In the genomic region with DNA sequence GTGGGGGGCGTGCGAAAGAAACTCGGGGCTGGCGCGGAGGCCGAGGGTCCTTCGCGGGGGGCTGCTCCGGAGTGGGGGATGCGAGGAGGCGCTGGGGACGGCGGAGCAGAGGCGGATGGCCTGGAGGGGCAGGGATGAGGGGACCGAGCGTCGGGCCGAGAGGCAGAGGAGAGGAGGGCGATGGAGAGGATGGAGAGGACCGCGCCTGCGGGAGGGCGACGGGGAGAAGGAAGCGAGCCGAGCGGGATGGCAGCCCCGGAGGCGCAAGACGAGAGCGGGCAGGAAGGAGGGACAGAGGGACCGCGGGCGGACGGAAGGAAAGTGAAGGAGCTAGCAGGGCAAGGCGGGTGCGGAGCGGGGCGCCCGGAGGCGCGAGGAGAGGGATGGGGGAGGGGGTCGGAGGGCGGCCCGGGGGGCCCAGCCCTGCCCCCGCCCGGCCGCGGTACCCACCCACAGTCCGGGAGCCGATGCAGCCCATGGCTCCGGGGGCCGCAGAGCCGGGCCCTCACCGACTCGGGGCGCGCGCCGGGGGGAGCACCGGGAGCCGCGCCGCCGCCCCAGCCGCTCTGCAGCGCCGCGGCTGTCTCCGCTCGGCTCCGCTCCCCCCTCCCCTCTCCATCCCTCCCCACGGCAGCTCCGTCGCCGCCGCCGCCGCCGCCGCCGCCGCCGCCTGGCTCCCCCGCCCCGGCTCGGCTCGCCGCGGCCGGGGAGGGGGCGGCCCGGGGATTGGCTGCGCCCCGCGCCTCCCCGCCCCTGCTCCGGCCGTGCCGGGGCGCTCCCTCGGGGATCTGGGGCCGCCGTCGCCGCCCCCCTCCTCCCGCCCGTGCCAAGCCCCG, we compare ENCODE assay signal across 8 cellular contexts. TPM values are rescaled to one million over a fixed set of nuclear protein-coding genes. Genes with fewer than 3 reads are reported as not detected.
DNase-seq lines count a peak whose midpoint lies in the region; ATAC-seq, FAIRE-seq and TF ChIP-seq lines count a peak whose summit lies in the region.

Gene FAM131B (minus strand): TSS at position 588 of the 836 bp plus-strand sequence. CDS start 110 bp downstream, at position 478.

- in situ Hi-C loops in astrocyte of the cerebellum (cut with HindIII; ENCODE audit: low sequenced_read_pairs) = no loop called here

- H3K36me3 ChIP-seq in iPS-20b (ENCODE audit: insufficient read depth, low read depth, low read length) (peaks cover 25% of the 10 kb centered on the region), small intestine (ENCODE audit: control insufficient read depth in 2 of 2, insufficient read depth in 2 of 2, low read length in 2 of 2) (no peaks in the 10 kb centered on the region)

- WGBS in small intestine, 3 donors = 0 to 1% (median 1%) methylated on average over 37 to 109 of the region's 109 CpGs

- H3K4me1 ChIP-seq in iPS-20b (ENCODE audit: insufficient read depth, low read length) (peaks cover 10% of the 10 kb centered on the region; the same call in 1 of the 2 replicates), small intestine (ENCODE audit: control insufficient read depth in 2 of 2, insufficient read depth in 1 of 2, low read depth in 1 of 2, low read length in 1 of 2) (peaks cover 2 to 5% of the 10 kb centered on the region in 2 donors)

- TF ChIP-seq CTCF in astrocyte of the cerebellum (IDR thresholded peaks at IDR 0.05; ENCODE audit: low read depth, low read length, missing control alignments) = no peak

- peaks cover 36% of the 10 kb centered on the region for H3K27me3 ChIP-seq in iPS-20b (ENCODE audit: insufficient read depth, low read length)
- peaks cover 4 to 11% of the 10 kb centered on the region in 2 donors for H3K27me3 ChIP-seq in small intestine (ENCODE audit: control insufficient read depth in 2 of 2, insufficient read depth in 2 of 2, low read length in 2 of 2)

- peak within 1 kb of the TSS; percentile 69; the same call in 1 of the 2 replicates for H3K9ac ChIP-seq in iPS-20b (ENCODE audit: low read depth, low read length)

- H3K9me3 ChIP-seq in iPS-20b (ENCODE audit: insufficient read depth, low read depth, low read length) = no peaks in the 10 kb centered on the region
- H3K9me3 ChIP-seq in small intestine (ENCODE audit: control insufficient read depth, low read depth) = no peaks in the 10 kb centered on the region

- peak within 1 kb of the TSS; percentile 49 for H3K4me3 ChIP-seq in astrocyte of the cerebellum (ENCODE audit: low read depth, low read length)
- peak within 1 kb of the TSS; percentile 80 for H3K4me3 ChIP-seq in iPS-20b (ENCODE audit: low read length)
- peak within 1 kb of the TSS; percentile 31 to 64 for H3K4me3 ChIP-seq in small intestine (ENCODE audit: low read depth in 1 of 2, low read length in 2 of 2)

- H3K27ac ChIP-seq in iPS-20b (ENCODE audit: low read length) = no peak within 1 kb of the TSS
- no peak within 1 kb of the TSS for H3K27ac ChIP-seq in small intestine (ENCODE audit: low read depth in 1 of 2, low read length in 1 of 2)

- DNase-seq in NCI-H82 (lab: John Stamatoyannopoulos, UW) (peak; percentile 6), NCI-H82 treated with DMSO at 0.1 percent for 48 hours (lab: John Stamatoyannopoulos, UW; ENCODE audit: unreplicated experiment) (no peak), NCI-H2171 (lab: John Stamatoyannopoulos, UW) (peak; percentile 7), astrocyte of the cerebellum (ENCODE audit: low read depth) (no peak), small intestine (no peak), T1000 (lab: John Stamatoyannopoulos, UW) (no peak)

- FAIRE-seq in small intestine (lab: Jason Lieb, UNC) = no peak

- ATAC-seq in HG03565 (IDR thresholded peaks at IDR 0.05; ENCODE audit: unreplicated experiment) = no peak

RNA-seq across cellular contexts. Expression of gene FAM131B, which starts in this region (rescaled TPM):
- polyA plus RNA-seq in small intestine = 1 to 10 TPM in 1 of 3 donors, under 1 TPM in 1, not detected in 1; 0.54 to 3.3 TPM

Comparison
In these comparisons a context has a peak if more than half of its experiments do, and no peak if none do; other contexts are left out.
1. DNase-seq: peak in NCI-H82 (single experiment) and NCI-H2171 (single experiment); none in NCI-H82 treated with DMSO at 0.1 percent for 48 hours (single experiment), astrocyte of the cerebellum (single experiment), small intestine (single experiment) and T1000 (single experiment).
2. Peak in every context shown above with its lines, with median percentiles within 50 percentile points of each other: H3K4me3 ChIP-seq.